Comparison of ENCODE assay signal across 9 cellular contexts in genomic region chr16:66311306-66311705, GRCh38. TPM values are rescaled to one million over a fixed set of nuclear protein-coding genes. Genes with fewer than 3 reads are reported as not detected.
"Had no signal": no experiment of that assay in that cellular context is flagged by ENCODE, and none has a peak within 500 bp of the region (broad histone marks: within the 10 kb centered on the region; RNA-seq: fewer than 3 reads in every experiment).

No MANE protein-coding gene starts in this region.

- H3K4me3 ChIP-seq: K562 had no signal

- H3K27ac ChIP-seq: HL-60, KMS-11 had no signal

- FAIRE-seq: HTR-8/SVneo, K562 had no signal

- H3K4me2 ChIP-seq: KMS-11 had no signal

- H3K9ac ChIP-seq: KMS-11 had no signal

- ATAC-seq: K562 had no signal

- DNase-seq: IMR-90, KBM-7, KG1 had no signal

RNA-seq across cellular contexts. Expression of gene CDH5, which starts 55.2 kb away (rescaled TPM):
- total RNA-seq: HT-29, IMR-90, K562 had no signal
- polyA plus RNA-seq: IgD-negative memory B cell, IMR-90, K562 had no signal
